8 cellular contexts compared by ENCODE assay signal in the genomic region with DNA sequence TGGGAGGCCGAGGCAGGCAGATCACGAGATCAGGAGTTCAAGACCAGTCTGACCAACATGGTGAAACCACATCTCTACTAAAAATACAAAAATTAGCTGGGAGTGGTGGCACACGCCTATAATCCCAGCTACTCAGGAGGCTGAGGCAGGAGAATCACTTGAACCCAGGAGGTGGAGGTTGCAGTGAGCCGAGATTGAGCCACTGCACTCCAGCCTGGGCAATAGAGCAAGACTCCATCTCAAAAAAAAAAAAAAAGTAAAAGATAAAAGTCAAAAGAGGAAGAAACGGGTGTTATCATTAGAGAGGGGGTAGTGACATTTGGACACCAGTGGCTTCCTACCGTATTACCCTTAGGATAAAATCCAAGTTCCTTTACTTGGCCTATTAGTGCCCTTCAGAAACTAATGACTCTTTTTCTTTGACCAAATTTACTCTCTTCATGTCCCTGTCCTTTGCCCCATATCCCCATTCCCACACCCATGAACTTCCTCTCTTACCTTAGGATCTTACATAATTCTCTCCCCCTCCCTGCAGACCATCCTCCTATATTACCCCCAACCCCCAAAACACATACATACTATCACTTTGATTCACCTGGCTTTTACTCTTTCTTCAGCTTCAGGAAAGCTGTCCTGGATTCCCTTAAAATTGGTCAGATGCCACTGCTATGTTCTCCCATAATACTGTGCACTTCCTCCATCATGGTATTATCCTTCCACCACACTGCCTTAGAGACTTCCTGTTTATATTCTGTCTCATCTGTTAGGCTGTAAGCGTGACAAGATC. TPM values are rescaled to one million over a fixed set of nuclear protein-coding genes. Genes with fewer than 3 reads are reported as not detected.
DNase-seq lines count a peak whose midpoint lies in the region; ATAC-seq lines count a peak whose summit lies in the region.
"Not testable (repeated sequence)": the region's sequence is repeated elsewhere in the genome, so short reads cannot be mapped to it uniquely, and the experiment has no call there.

No MANE protein-coding gene starts in this region.

- DNase-seq in OCI-M1 (lab: John Stamatoyannopoulos, UW) = peak; percentile 76
- not testable (repeated sequence) for DNase-seq in activated CD4-positive, alpha-beta T cell treated with anti-CD3 and anti-CD28 coated beads for 36 hours; activated naive CD8-positive, alpha-beta T cell treated with anti-CD3 and anti-CD28 coated beads for 36 hours; stimulated activated naive B cell treated with anti-CD40 and anti-IgM and Interleukin-4, amounts not matched to agents 10 μg/mL and 1 μg/mL and 100 μg/mL, for 72 hours
- peak; percentile 21 for DNase-seq in fibroblast of gingiva (ENCODE audit: low read depth)

- CTCF ChIA-PET in activated CD4-positive, alpha-beta T cell treated with anti-CD3 and anti-CD28 coated beads for 36 hours (lab: Charles Lee) = interaction anchor here (0.6 kb wide), 1 partner anchor 194 kb away, joined by 3 read pairs; no protein-coding TSS in a partner anchor

- H3K9ac ChIP-seq in BLaER1 treated with 17β-estradiol and CSF1 and Interleukin-3, amounts not matched to agents 10 nM and 100 nM = peak overlapping the region in 2 of 11 experiments; percentile 35 to 53; a peak in 3 of 22 replicates
- H3K9ac ChIP-seq in mucosa of rectum (ENCODE audit: low read depth in 1 of 2, low read length in 2 of 2) = not testable (repeated sequence)

- intact Hi-C loops in activated CD4-positive, alpha-beta T cell treated with anti-CD3 and anti-CD28 coated beads for 36 hours (cut with DNase I, micrococcal nuclease) = loop anchor here in 1 of 2 experiments (10.0 kb wide), 1 partner anchor 673 kb away; no protein-coding TSS in a partner anchor

- peak overlapping the region in 4 of 10 experiments; percentile 8 to 39 (median 16); a peak in 5 of 20 replicates for H3K4me3 ChIP-seq in BLaER1 treated with 17β-estradiol and CSF1 and Interleukin-3, amounts not matched to agents 10 nM and 100 nM
- not testable (repeated sequence) for H3K4me3 ChIP-seq in mucosa of rectum (ENCODE audit: low read length in 2 of 2)

- POLR2A ChIA-PET in activated CD4-positive, alpha-beta T cell treated with anti-CD3 and anti-CD28 coated beads for 36 hours (lab: Charles Lee) = interaction anchor here (0.6 kb wide), 1 partner anchor 31 kb away, joined by 9 read pairs; no protein-coding TSS in a partner anchor

- peak overlapping the region; percentile 12 to 25 (median 16) for H3K27ac Mint-ChIP-seq in IgD-negative memory B cell
- H3K27ac Mint-ChIP-seq in activated CD4-positive, alpha-beta T cell treated with anti-CD3 and anti-CD28 coated beads for 36 hours = peak overlapping the region; percentile 33
- H3K27ac Mint-ChIP-seq in activated naive CD8-positive, alpha-beta T cell treated with anti-CD3 and anti-CD28 coated beads for 36 hours = peak overlapping the region; percentile 79
- H3K27ac Mint-ChIP-seq in stimulated activated naive B cell treated with anti-CD40 and anti-IgM and Interleukin-4, amounts not matched to agents 10 μg/mL and 1 μg/mL and 100 μg/mL, for 72 hours = peak overlapping the region; percentile 86

- H3K36me3 ChIP-seq in BLaER1 treated with 17β-estradiol and CSF1 and Interleukin-3, amounts not matched to agents 10 nM and 100 nM; mucosa of rectum (ENCODE audit: control insufficient read depth in 2 of 2, insufficient read depth in 2 of 2, low read length in 2 of 2): not testable (repeated sequence)

- peak overlapping the region in 2 of 4 donors; percentile 29 to 57 for H3K4me3 Mint-ChIP-seq in IgD-negative memory B cell
- H3K4me3 Mint-ChIP-seq in activated CD4-positive, alpha-beta T cell treated with anti-CD3 and anti-CD28 coated beads for 36 hours = peak overlapping the region; percentile 3
- peak overlapping the region; percentile 22 for H3K4me3 Mint-ChIP-seq in activated naive CD8-positive, alpha-beta T cell treated with anti-CD3 and anti-CD28 coated beads for 36 hours
- H3K4me3 Mint-ChIP-seq in stimulated activated naive B cell treated with anti-CD40 and anti-IgM and Interleukin-4, amounts not matched to agents 10 μg/mL and 1 μg/mL and 100 μg/mL, for 72 hours = not testable (repeated sequence)

- not testable (repeated sequence) for H3K36me3 Mint-ChIP-seq in IgD-negative memory B cell
- peaks cover 29% of the 10 kb centered on the region for H3K36me3 Mint-ChIP-seq in activated CD4-positive, alpha-beta T cell treated with anti-CD3 and anti-CD28 coated beads for 36 hours (ENCODE audit: low read depth)
- H3K36me3 Mint-ChIP-seq in activated naive CD8-positive, alpha-beta T cell treated with anti-CD3 and anti-CD28 coated beads for 36 hours = peaks cover 36% of the 10 kb centered on the region
- H3K36me3 Mint-ChIP-seq in stimulated activated naive B cell treated with anti-CD40 and anti-IgM and Interleukin-4, amounts not matched to agents 10 μg/mL and 1 μg/mL and 100 μg/mL, for 72 hours = peaks cover 27 to 35% of the 10 kb centered on the region in 2 donors

- H3K9me3 ChIP-seq in BLaER1 treated with 17β-estradiol and CSF1 and Interleukin-3, amounts not matched to agents 10 nM and 100 nM (replicated peaks in 1 of 11); mucosa of rectum (ENCODE audit: control insufficient read depth in 2 of 2, low read length in 2 of 2): not testable (repeated sequence)

- H3K27me3 Mint-ChIP-seq in IgD-negative memory B cell; activated CD4-positive, alpha-beta T cell treated with anti-CD3 and anti-CD28 coated beads for 36 hours; activated naive CD8-positive, alpha-beta T cell treated with anti-CD3 and anti-CD28 coated beads for 36 hours; stimulated activated naive B cell treated with anti-CD40 and anti-IgM and Interleukin-4, amounts not matched to agents 10 μg/mL and 1 μg/mL and 100 μg/mL, for 72 hours: not testable (repeated sequence)

- H3K4me1 ChIP-seq in BLaER1 treated with 17β-estradiol and CSF1 and Interleukin-3, amounts not matched to agents 10 nM and 100 nM = peaks cover 22 to 44% (median 29%) of the 10 kb centered on the region in 10 experiments
- not testable (repeated sequence) for H3K4me1 ChIP-seq in mucosa of rectum (ENCODE audit: control insufficient read depth in 2 of 2, insufficient read depth in 2 of 2, low read length in 2 of 2)

- not testable (repeated sequence) for ATAC-seq in activated CD4-positive, alpha-beta T cell treated with anti-CD3 and anti-CD28 coated beads for 36 hours; stimulated activated naive B cell treated with anti-CD40 and anti-IgM and Interleukin-4, amounts not matched to agents 10 μg/mL and 1 μg/mL and 100 μg/mL, for 72 hours (replicated peaks)

- H3K27me3 ChIP-seq in BLaER1 treated with 17β-estradiol and CSF1 and Interleukin-3, amounts not matched to agents 10 nM and 100 nM; mucosa of rectum (ENCODE audit: control insufficient read depth in 2 of 2, insufficient read depth in 2 of 2, low read length in 2 of 2): not testable (repeated sequence)

- H3K4me2 ChIP-seq in BLaER1 treated with 17β-estradiol and CSF1 and Interleukin-3, amounts not matched to agents 10 nM and 100 nM = peak overlapping the region; percentile 40 to 91 (median 69)

- peaks cover 23 to 36% (median 33%) of the 10 kb centered on the region in 3 donors for H3K4me1 Mint-ChIP-seq in IgD-negative memory B cell
- peaks cover 38% of the 10 kb centered on the region for H3K4me1 Mint-ChIP-seq in activated CD4-positive, alpha-beta T cell treated with anti-CD3 and anti-CD28 coated beads for 36 hours
- H3K4me1 Mint-ChIP-seq in activated naive CD8-positive, alpha-beta T cell treated with anti-CD3 and anti-CD28 coated beads for 36 hours = peaks cover 38% of the 10 kb centered on the region
- H3K4me1 Mint-ChIP-seq in stimulated activated naive B cell treated with anti-CD40 and anti-IgM and Interleukin-4, amounts not matched to agents 10 μg/mL and 1 μg/mL and 100 μg/mL, for 72 hours = peaks cover 31 to 59% of the 10 kb centered on the region in 2 donors

- H4K20me1 ChIP-seq in BLaER1 treated with 17β-estradiol and CSF1 and Interleukin-3, amounts not matched to agents 10 nM and 100 nM = not testable (repeated sequence)

- H3K9me3 Mint-ChIP-seq in IgD-negative memory B cell; activated CD4-positive, alpha-beta T cell treated with anti-CD3 and anti-CD28 coated beads for 36 hours (ENCODE audit: low read depth); activated naive CD8-positive, alpha-beta T cell treated with anti-CD3 and anti-CD28 coated beads for 36 hours; stimulated activated naive B cell treated with anti-CD40 and anti-IgM and Interleukin-4, amounts not matched to agents 10 μg/mL and 1 μg/mL and 100 μg/mL, for 72 hours: not testable (repeated sequence)

- H3K27ac ChIP-seq in BLaER1 treated with 17β-estradiol and CSF1 and Interleukin-3, amounts not matched to agents 10 nM and 100 nM = peak overlapping the region in 8 of 11 experiments; percentile 49 to 81 (median 64); a peak in 15 of 22 replicates
- peak overlapping the region; percentile 25 to 55 for H3K27ac ChIP-seq in mucosa of rectum (ENCODE audit: low read depth in 2 of 2, low read length in 2 of 2)

RNA-seq across cellular contexts. Expression of a gene that starts 4.5 kb away (rescaled TPM):
- 1.2 TPM for polyA plus RNA-seq in IgD-negative memory B cell
- total RNA-seq in activated CD4-positive, alpha-beta T cell treated with anti-CD3 and anti-CD28 coated beads for 36 hours = 1 to 10 TPM; 4.0 to 6.1 TPM
- total RNA-seq in activated naive CD8-positive, alpha-beta T cell treated with anti-CD3 and anti-CD28 coated beads for 36 hours = 1 to 10 TPM; 5.8 to 7.8 TPM

RNA-seq across cellular contexts. Expression of a gene that starts 4.9 kb away (rescaled TPM):
- 3,117 TPM for polyA plus RNA-seq in IgD-negative memory B cell
- 1,000 to 10,000 TPM in 1 of 2 experiments, 100 to 1,000 TPM in 1; 674 to 1,461 TPM for total RNA-seq in activated CD4-positive, alpha-beta T cell treated with anti-CD3 and anti-CD28 coated beads for 36 hours
- total RNA-seq in activated naive CD8-positive, alpha-beta T cell treated with anti-CD3 and anti-CD28 coated beads for 36 hours = 1,000 to 10,000 TPM; 1,246 to 1,356 TPM

RNA-seq across cellular contexts. Expression of a gene that starts 41.4 kb away (rescaled TPM):
- polyA plus RNA-seq in IgD-negative memory B cell = 16.9 TPM
- 10 to 100 TPM; 37.3 to 43.2 TPM for total RNA-seq in activated CD4-positive, alpha-beta T cell treated with anti-CD3 and anti-CD28 coated beads for 36 hours
- total RNA-seq in activated naive CD8-positive, alpha-beta T cell treated with anti-CD3 and anti-CD28 coated beads for 36 hours = 10 to 100 TPM; 63.9 to 67.9 TPM

Comparison
In these comparisons a context has a peak if more than half of its experiments do, and no peak if none do; other contexts are left out.
1. H3K27ac Mint-ChIP-seq: peak in every context shown above with its lines; median percentile 86 in stimulated activated naive B cell treated with anti-CD40 and anti-IgM and Interleukin-4, amounts not matched to agents 10 μg/mL and 1 μg/mL and 100 μg/mL, for 72 hours; 79 in activated naive CD8-positive, alpha-beta T cell treated with anti-CD3 and anti-CD28 coated beads for 36 hours; 33 in activated CD4-positive, alpha-beta T cell treated with anti-CD3 and anti-CD28 coated beads for 36 hours; 16 in IgD-negative memory B cell.